Comparison of ENCODE assay signal across 1 cellular context in genomic region chr5:138331449-138332368, GRCh38.
TF ChIP-seq lines count a peak whose summit lies in the region.

CDC25C (minus strand) TSS chr5:138331804; CDS start chr5:138331180, 624 bp downstream.

TF ChIP-seq in K562, 482 proteins besides CTCF, POLR2A, EP300 and RAD21 (continued from another document and continues in another):
- TF ChIP-seq PKNOX1 (IDR thresholded peaks at IDR 0.05) (peak; percentile 55), NKRF (IDR thresholded peaks at IDR 0.05; ENCODE audit: borderline replicate concordance) (peak; percentile 91), ATF7 (IDR thresholded peaks at IDR 0.05) (peak; percentile 72; the same call in 1 of the 2 replicates), DACH1 (IDR thresholded peaks at IDR 0.05; ENCODE audit: partially characterized antibody) (no peak), RERE (CRISPR knock-in tag; IDR thresholded peaks at IDR 0.05; ENCODE audit: borderline replicate concordance) (no peak), ZNF197 (CRISPR knock-in tag; IDR thresholded peaks at IDR 0.05; ENCODE audit: low read depth) (no peak), XRCC5 (IDR thresholded peaks at IDR 0.05; ENCODE audit: low read depth, low read length) (0 out of 2 replicates have a peak, but pooled peaks have one; percentile 0), ZNF121 (CRISPR knock-in tag; conservative IDR thresholded peaks at IDR 0.05) (no peak), E2F4 (CRISPR knock-in tag; IDR thresholded peaks at IDR 0.05; ENCODE audit: low read depth) (peak; percentile 99), SIN3A (IDR thresholded peaks at IDR 0.05; ENCODE audit: borderline replicate concordance in 2 of 2, control insufficient read depth in 1 of 2, low read depth in 2 of 2, low read length in 2 of 2) (peak; percentile 75 to 89; a peak in 2 of 4 replicates), PRDM10 (IDR thresholded peaks at IDR 0.05; ENCODE audit: partially characterized antibody) (peak; percentile 40), MLLT1 (IDR thresholded peaks at IDR 0.05) (peak; percentile 56 to 74; a peak in 2 of 4 replicates), CC2D1A (IDR thresholded peaks at IDR 0.05) (peak; percentile 82), TARDBP (IDR thresholded peaks at IDR 0.05) (no peak), ZNF282 (CRISPR knock-in tag; IDR thresholded peaks at IDR 0.05) (no peak), HCFC1 (IDR thresholded peaks at IDR 0.05; ENCODE audit: low read depth, low read length) (peak; percentile 32; the same call in 1 of the 2 replicates), MAFK (IDR thresholded peaks at IDR 0.05; ENCODE audit: low read length) (no peak), SMAD4 (CRISPR knock-in tag; conservative IDR thresholded peaks at IDR 0.05) (peak; percentile 19; the same call in 1 of the 2 replicates), CBX1 (IDR thresholded peaks at IDR 0.05; ENCODE audit: low read depth) (no peak), CBX2 (IDR thresholded peaks at IDR 0.05; ENCODE audit: insufficient read depth, low read length, poor library complexity, severe bottlenecking) (no peak), TBP (optimal IDR thresholded peaks at IDR 0.05; ENCODE audit: low read depth, low read length) (peak; percentile 91), MTA3 (IDR thresholded peaks at IDR 0.05; ENCODE audit: borderline replicate concordance) (peak; percentile 15; the same call in 1 of the 2 replicates), NEUROD1 (IDR thresholded peaks at IDR 0.05; ENCODE audit: borderline replicate concordance, low read depth, low read length, partially characterized antibody) (peak; percentile 87), SMAD1 (IDR thresholded peaks at IDR 0.05; ENCODE audit: low read depth, low read length, partially characterized antibody) (no peak), ZNF444 (CRISPR knock-in tag; IDR thresholded peaks at IDR 0.05) (no peak), HNRNPH1 (optimal IDR thresholded peaks at IDR 0.05; ENCODE audit: low read depth, low read length) (no peak), PHF8 (IDR thresholded peaks at IDR 0.05; ENCODE audit: borderline replicate concordance, low read length) (peak; percentile 90; the same call in 1 of the 2 replicates), ETS1 (conservative IDR thresholded peaks at IDR 0.05; ENCODE audit: control insufficient read depth, low read depth, low read length) (peak; percentile 30; the same call in 1 of the 2 replicates), MLX (CRISPR knock-in tag; conservative IDR thresholded peaks at IDR 0.05) (no peak), NRF1 (conservative IDR thresholded peaks at IDR 0.05 in 1 of 2, IDR thresholded peaks at IDR 0.05 in 1 of 2) (peak; percentile 93 to 95), ETV6 (IDR thresholded peaks at IDR 0.05; ENCODE audit: borderline replicate concordance in 1 of 2, low read depth in 2 of 2, low read length in 1 of 2) (no peak), ETV6 (CRISPR knock-in tag; IDR thresholded peaks at IDR 0.05; ENCODE audit: borderline replicate concordance) (no peak), ZNF644 (tag; IDR thresholded peaks at IDR 0.05; ENCODE audit: low read depth) (no peak), ZNF232 (CRISPR knock-in tag; IDR thresholded peaks at IDR 0.05) (no peak), ZNF41 (CRISPR knock-in tag; conservative IDR thresholded peaks at IDR 0.05) (no peak), CLOCK (CRISPR knock-in tag; IDR thresholded peaks at IDR 0.05; ENCODE audit: borderline replicate concordance) (no peak), L3MBTL2 (IDR thresholded peaks at IDR 0.05) (peak; percentile 92)
